ENCODE assay signal across 19 cellular contexts in genomic region chr20:57200882-57201723, GRCh38.
"Had no signal": no experiment of that assay in that cellular context is flagged by ENCODE, and none has a peak within 500 bp of the region (broad histone marks: within the 10 kb centered on the region; RNA-seq: fewer than 3 reads in every experiment).

No MANE protein-coding gene starts in this region.

- H3K36me3 ChIP-seq: left lung had no signal

- DNase-seq: activated CD4-positive, alpha-beta T cell treated with anti-CD3 and anti-CD28 coated beads, Interleukin-2, amount 10 ng/mL, durations not matched to agents 24 days and 14 days; activated CD4-positive, CD25-positive, alpha-beta regulatory T cell; activated CD8-positive, alpha-beta memory T cell treated with anti-CD3 and anti-CD28 coated beads, Interleukin-2, amount 50 U/mL, for 4 hours; activated CD8-positive, alpha-beta T cell treated with anti-CD3 and anti-CD28 coated beads, Interleukin-2, amount 10 ng/mL, durations not matched to agents 7 days and 5 days; activated effector memory CD4-positive, alpha-beta T cell treated with anti-CD3 and anti-CD28 coated beads, Interleukin-2, amount 50 U/mL, for 16 hours; activated T-cell treated with anti-CD3 and anti-CD28 coated beads, Interleukin-2, amount 50 U/mL, for 48 hours; left lung; natural killer cell; nucleus accumbens; retina; small intestine; stimulated activated CD4-positive, alpha-beta T cell treated with anti-CD3 and anti-CD28 coated beads, Interleukin-4, amount 100 ng/mL, for 4 hours; stimulated activated CD8-positive, alpha-beta memory T cell treated with anti-CD3 and anti-CD28 coated beads, Interleukin-4, amount 100 ng/mL, for 48 hours; stimulated activated naive CD4-positive, alpha-beta T cell treated with Interleukin-2 at 50 U/mL for 16 hours; substantia nigra had no signal

- H3K27ac ChIP-seq: coronary artery, left lung had no signal

- FAIRE-seq: islet of Langerhans, small intestine had no signal

- H3K9me3 ChIP-seq: left lung had no signal

- H3K4me1 ChIP-seq: left lung had no signal

- ATAC-seq: activated CD8-positive, alpha-beta T cell treated with anti-CD3 and anti-CD28 coated beads, Interleukin-2, amount 10 ng/mL, durations not matched to agents 7 days and 5 days; activated naive CD4-positive, alpha-beta T cell treated with anti-CD3 and anti-CD28 coated beads, Interleukin-2, amount 50 U/mL, for 72 hours; esophagus mucosa; left lung; natural killer cell had no signal

- H3K4me3 ChIP-seq: coronary artery, left lung had no signal

- H3K27me3 ChIP-seq: left lung had no signal
